ENCODE assay signal across 1 cellular context in genomic region chr16:47553853-47554564, GRCh38.
TF ChIP-seq lines count a peak whose summit lies in the region.

No MANE protein-coding gene starts in this region.

TF ChIP-seq in HepG2, 621 proteins besides CTCF, POLR2A, EP300 and RAD21 (continued from another document and continues in another):
- TF ChIP-seq, protein P1, sequence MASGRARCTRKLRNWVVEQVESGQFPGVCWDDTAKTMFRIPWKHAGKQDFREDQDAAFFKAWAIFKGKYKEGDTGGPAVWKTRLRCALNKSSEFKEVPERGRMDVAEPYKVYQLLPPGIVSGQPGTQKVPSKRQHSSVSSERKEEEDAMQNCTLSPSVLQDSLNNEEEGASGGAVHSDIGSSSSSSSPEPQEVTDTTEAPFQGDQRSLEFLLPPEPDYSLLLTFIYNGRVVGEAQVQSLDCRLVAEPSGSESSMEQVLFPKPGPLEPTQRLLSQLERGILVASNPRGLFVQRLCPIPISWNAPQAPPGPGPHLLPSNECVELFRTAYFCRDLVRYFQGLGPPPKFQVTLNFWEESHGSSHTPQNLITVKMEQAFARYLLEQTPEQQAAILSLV (CRISPR knock-in tag; IDR thresholded peaks at IDR 0.05; ENCODE audit: borderline replicate concordance), result no peak
- peak; percentile 42; the same call in 1 of the 2 replicates for TF ChIP-seq ZNF772 (CRISPR knock-in tag; IDR thresholded peaks at IDR 0.05)
- no peak for TF ChIP-seq MTA3 (CRISPR knock-in tag; IDR thresholded peaks at IDR 0.05)
- no peak for TF ChIP-seq ZNF256 (CRISPR knock-in tag; conservative IDR thresholded peaks at IDR 0.05)
- TF ChIP-seq ZNF567 (CRISPR knock-in tag; IDR thresholded peaks at IDR 0.05; ENCODE audit: borderline replicate concordance), result no peak
- TF ChIP-seq, protein P2, sequence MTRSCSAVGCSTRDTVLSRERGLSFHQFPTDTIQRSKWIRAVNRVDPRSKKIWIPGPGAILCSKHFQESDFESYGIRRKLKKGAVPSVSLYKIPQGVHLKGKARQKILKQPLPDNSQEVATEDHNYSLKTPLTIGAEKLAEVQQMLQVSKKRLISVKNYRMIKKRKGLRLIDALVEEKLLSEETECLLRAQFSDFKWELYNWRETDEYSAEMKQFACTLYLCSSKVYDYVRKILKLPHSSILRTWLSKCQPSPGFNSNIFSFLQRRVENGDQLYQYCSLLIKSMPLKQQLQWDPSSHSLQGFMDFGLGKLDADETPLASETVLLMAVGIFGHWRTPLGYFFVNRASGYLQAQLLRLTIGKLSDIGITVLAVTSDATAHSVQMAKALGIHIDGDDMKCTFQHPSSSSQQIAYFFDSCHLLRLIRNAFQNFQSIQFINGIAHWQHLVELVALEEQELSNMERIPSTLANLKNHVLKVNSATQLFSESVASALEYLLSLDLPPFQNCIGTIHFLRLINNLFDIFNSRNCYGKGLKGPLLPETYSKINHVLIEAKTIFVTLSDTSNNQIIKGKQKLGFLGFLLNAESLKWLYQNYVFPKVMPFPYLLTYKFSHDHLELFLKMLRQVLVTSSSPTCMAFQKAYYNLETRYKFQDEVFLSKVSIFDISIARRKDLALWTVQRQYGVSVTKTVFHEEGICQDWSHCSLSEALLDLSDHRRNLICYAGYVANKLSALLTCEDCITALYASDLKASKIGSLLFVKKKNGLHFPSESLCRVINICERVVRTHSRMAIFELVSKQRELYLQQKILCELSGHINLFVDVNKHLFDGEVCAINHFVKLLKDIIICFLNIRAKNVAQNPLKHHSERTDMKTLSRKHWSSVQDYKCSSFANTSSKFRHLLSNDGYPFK (CRISPR knock-in tag; IDR thresholded peaks at IDR 0.05; ENCODE audit: borderline replicate concordance), result no peak
- TF ChIP-seq MIER2 (CRISPR knock-in tag; IDR thresholded peaks at IDR 0.05), result 0 out of 2 replicates have a peak, but pooled peaks have one; percentile 29
- TF ChIP-seq DDIT3 (CRISPR knock-in tag; IDR thresholded peaks at IDR 0.05), result no peak
- TF ChIP-seq ZFP36 (IDR thresholded peaks at IDR 0.05; ENCODE audit: borderline replicate concordance, low read depth, low read length, partially characterized antibody), result no peak
- TF ChIP-seq ZNF260 (CRISPR knock-in tag; IDR thresholded peaks at IDR 0.05; ENCODE audit: borderline replicate concordance, low read depth), result no peak
- TF ChIP-seq, protein P3, sequence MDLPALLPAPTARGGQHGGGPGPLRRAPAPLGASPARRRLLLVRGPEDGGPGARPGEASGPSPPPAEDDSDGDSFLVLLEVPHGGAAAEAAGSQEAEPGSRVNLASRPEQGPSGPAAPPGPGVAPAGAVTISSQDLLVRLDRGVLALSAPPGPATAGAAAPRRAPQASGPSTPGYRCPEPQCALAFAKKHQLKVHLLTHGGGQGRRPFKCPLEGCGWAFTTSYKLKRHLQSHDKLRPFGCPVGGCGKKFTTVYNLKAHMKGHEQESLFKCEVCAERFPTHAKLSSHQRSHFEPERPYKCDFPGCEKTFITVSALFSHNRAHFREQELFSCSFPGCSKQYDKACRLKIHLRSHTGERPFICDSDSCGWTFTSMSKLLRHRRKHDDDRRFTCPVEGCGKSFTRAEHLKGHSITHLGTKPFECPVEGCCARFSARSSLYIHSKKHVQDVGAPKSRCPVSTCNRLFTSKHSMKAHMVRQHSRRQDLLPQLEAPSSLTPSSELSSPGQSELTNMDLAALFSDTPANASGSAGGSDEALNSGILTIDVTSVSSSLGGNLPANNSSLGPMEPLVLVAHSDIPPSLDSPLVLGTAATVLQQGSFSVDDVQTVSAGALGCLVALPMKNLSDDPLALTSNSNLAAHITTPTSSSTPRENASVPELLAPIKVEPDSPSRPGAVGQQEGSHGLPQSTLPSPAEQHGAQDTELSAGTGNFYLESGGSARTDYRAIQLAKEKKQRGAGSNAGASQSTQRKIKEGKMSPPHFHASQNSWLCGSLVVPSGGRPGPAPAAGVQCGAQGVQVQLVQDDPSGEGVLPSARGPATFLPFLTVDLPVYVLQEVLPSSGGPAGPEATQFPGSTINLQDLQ (CRISPR knock-in tag; IDR thresholded peaks at IDR 0.05), result no peak
- TF ChIP-seq, protein P4, sequence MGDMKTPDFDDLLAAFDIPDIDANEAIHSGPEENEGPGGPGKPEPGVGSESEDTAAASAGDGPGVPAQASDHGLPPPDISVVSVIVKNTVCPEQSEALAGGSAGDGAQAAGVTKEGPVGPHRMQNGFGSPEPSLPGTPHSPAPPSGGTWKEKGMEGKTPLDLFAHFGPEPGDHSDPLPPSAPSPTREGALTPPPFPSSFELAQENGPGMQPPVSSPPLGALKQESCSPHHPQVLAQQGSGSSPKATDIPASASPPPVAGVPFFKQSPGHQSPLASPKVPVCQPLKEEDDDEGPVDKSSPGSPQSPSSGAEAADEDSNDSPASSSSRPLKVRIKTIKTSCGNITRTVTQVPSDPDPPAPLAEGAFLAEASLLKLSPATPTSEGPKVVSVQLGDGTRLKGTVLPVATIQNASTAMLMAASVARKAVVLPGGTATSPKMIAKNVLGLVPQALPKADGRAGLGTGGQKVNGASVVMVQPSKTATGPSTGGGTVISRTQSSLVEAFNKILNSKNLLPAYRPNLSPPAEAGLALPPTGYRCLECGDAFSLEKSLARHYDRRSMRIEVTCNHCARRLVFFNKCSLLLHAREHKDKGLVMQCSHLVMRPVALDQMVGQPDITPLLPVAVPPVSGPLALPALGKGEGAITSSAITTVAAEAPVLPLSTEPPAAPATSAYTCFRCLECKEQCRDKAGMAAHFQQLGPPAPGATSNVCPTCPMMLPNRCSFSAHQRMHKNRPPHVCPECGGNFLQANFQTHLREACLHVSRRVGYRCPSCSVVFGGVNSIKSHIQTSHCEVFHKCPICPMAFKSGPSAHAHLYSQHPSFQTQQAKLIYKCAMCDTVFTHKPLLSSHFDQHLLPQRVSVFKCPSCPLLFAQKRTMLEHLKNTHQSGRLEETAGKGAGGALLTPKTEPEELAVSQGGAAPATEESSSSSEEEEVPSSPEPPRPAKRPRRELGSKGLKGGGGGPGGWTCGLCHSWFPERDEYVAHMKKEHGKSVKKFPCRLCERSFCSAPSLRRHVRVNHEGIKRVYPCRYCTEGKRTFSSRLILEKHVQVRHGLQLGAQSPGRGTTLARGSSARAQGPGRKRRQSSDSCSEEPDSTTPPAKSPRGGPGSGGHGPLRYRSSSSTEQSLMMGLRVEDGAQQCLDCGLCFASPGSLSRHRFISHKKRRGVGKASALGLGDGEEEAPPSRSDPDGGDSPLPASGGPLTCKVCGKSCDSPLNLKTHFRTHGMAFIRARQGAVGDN (CRISPR knock-in tag; IDR thresholded peaks at IDR 0.05), result peak; percentile 46
- no peak for TF ChIP-seq ERF (CRISPR knock-in tag; IDR thresholded peaks at IDR 0.05)
- no peak for TF ChIP-seq RNF2 (conservative IDR thresholded peaks at IDR 0.05; ENCODE audit: low read depth)
- TF ChIP-seq GPBP1L1 (CRISPR knock-in tag; IDR thresholded peaks at IDR 0.05), result no peak
- no peak for TF ChIP-seq WIZ (CRISPR knock-in tag; IDR thresholded peaks at IDR 0.05)
- peak; percentile 21; the same call in 1 of the 2 replicates for TF ChIP-seq HDAC1 (CRISPR knock-in tag; IDR thresholded peaks at IDR 0.05)
- no peak for TF ChIP-seq SCMH1 (CRISPR knock-in tag; IDR thresholded peaks at IDR 0.05; ENCODE audit: borderline replicate concordance)
- TF ChIP-seq ZNF556 (CRISPR knock-in tag; IDR thresholded peaks at IDR 0.05; ENCODE audit: borderline replicate concordance), result peak; percentile 70
- 0 out of 2 replicates have a peak, but pooled peaks have one; percentile 28 for TF ChIP-seq MAFG (CRISPR knock-in tag; IDR thresholded peaks at IDR 0.05)
- no peak for TF ChIP-seq ZNF619 (CRISPR knock-in tag; IDR thresholded peaks at IDR 0.05)
- no peak for TF ChIP-seq ZNF367 (CRISPR knock-in tag; IDR thresholded peaks at IDR 0.05; ENCODE audit: borderline replicate concordance)
- no peak for TF ChIP-seq TCF12 (IDR thresholded peaks at IDR 0.05)
- TF ChIP-seq TCF12 (CRISPR knock-in tag; IDR thresholded peaks at IDR 0.05), result 0 out of 2 replicates have a peak, but pooled peaks have one; percentile 31
- TF ChIP-seq HMG20A (CRISPR knock-in tag; IDR thresholded peaks at IDR 0.05; ENCODE audit: borderline replicate concordance), result no peak; the same call in 1 of the 2 replicates
- no peak for TF ChIP-seq ZNF251 (CRISPR knock-in tag; IDR thresholded peaks at IDR 0.05)
- TF ChIP-seq AGO1 (IDR thresholded peaks at IDR 0.05; ENCODE audit: low read depth, low read length, poor library complexity, severe bottlenecking), result no peak
- TF ChIP-seq TGIF2 (CRISPR knock-in tag; IDR thresholded peaks at IDR 0.05), result no peak
- peak; percentile 67 for TF ChIP-seq AHDC1 (CRISPR knock-in tag; IDR thresholded peaks at IDR 0.05; ENCODE audit: borderline replicate concordance)
- TF ChIP-seq RFX5 (IDR thresholded peaks at IDR 0.05; ENCODE audit: low read depth, low read length), result no peak
- 0 out of 2 replicates have a peak, but pooled peaks have one; percentile 24 for TF ChIP-seq SOX5 (CRISPR knock-in tag; IDR thresholded peaks at IDR 0.05; ENCODE audit: borderline replicate concordance)
- TF ChIP-seq ZBTB42 (CRISPR knock-in tag; IDR thresholded peaks at IDR 0.05), result 0 out of 2 replicates have a peak, but pooled peaks have one; percentile 58
- no peak for TF ChIP-seq ZNF253 (CRISPR knock-in tag; IDR thresholded peaks at IDR 0.05; ENCODE audit: borderline replicate concordance)
- no peak for TF ChIP-seq ZNF143 (CRISPR knock-in tag; IDR thresholded peaks at IDR 0.05)
- no peak for TF ChIP-seq SP2 (CRISPR knock-in tag; IDR thresholded peaks at IDR 0.05)
- TF ChIP-seq HNRNPH1 (optimal IDR thresholded peaks at IDR 0.05; ENCODE audit: low read depth, low read length), result no peak
- TF ChIP-seq RBM22 (optimal IDR thresholded peaks at IDR 0.05; ENCODE audit: low read length), result no peak
- no peak for TF ChIP-seq HOXA7 (CRISPR knock-in tag; IDR thresholded peaks at IDR 0.05)
- no peak for TF ChIP-seq SOX13 (IDR thresholded peaks at IDR 0.05)
- no peak for TF ChIP-seq SOX13 (CRISPR knock-in tag; conservative IDR thresholded peaks at IDR 0.05 in 1 of 2, IDR thresholded peaks at IDR 0.05 in 1 of 2)
- TF ChIP-seq ELF4 (CRISPR knock-in tag; IDR thresholded peaks at IDR 0.05; ENCODE audit: borderline replicate concordance), result 0 out of 2 replicates have a peak, but pooled peaks have one; percentile 41
- TF ChIP-seq, protein P5, sequence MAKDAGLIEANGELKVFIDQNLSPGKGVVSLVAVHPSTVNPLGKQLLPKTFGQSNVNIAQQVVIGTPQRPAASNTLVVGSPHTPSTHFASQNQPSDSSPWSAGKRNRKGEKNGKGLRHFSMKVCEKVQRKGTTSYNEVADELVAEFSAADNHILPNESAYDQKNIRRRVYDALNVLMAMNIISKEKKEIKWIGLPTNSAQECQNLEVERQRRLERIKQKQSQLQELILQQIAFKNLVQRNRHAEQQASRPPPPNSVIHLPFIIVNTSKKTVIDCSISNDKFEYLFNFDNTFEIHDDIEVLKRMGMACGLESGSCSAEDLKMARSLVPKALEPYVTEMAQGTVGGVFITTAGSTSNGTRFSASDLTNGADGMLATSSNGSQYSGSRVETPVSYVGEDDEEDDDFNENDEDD (CRISPR knock-in tag; IDR thresholded peaks at IDR 0.05; ENCODE audit: borderline replicate concordance), result no peak
- no peak for TF ChIP-seq PHF8 (CRISPR knock-in tag; IDR thresholded peaks at IDR 0.05)
- TF ChIP-seq ZMYM4 (CRISPR knock-in tag; IDR thresholded peaks at IDR 0.05), result peak; percentile 94
- TF ChIP-seq ZMYM3 (CRISPR knock-in tag; IDR thresholded peaks at IDR 0.05), result peak; percentile 67
- peak; percentile 63; the same call in 1 of the 2 replicates for TF ChIP-seq ZNF292 (CRISPR knock-in tag; IDR thresholded peaks at IDR 0.05; ENCODE audit: borderline replicate concordance, low read depth)
- TF ChIP-seq ZNF460 (CRISPR knock-in tag; IDR thresholded peaks at IDR 0.05; ENCODE audit: borderline replicate concordance), result no peak
- TF ChIP-seq ZNF431 (CRISPR knock-in tag; IDR thresholded peaks at IDR 0.05; ENCODE audit: borderline replicate concordance, low read depth), result no peak
- no peak for TF ChIP-seq KLF6 (CRISPR knock-in tag; IDR thresholded peaks at IDR 0.05)
